Comparison of ENCODE assay signal across 8 cellular contexts in the genomic region with DNA sequence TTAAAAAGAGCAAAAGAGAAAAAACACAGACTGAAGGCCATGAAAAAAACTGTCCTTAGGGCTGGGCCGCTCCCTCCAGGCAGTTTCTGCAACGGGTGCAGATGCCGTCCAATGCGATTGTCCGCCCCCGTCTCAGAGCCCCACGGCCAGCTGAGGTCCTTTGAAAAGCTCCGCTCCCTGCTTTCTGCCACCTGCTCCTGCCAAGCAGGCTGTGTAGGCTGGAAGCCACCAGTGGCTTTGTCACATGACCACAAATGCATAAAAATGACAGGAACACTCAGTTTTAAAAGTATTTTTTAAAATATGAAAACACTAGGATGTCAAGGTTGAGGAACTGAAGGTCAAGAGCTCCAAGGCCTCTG.
DNase-seq lines count a peak whose midpoint lies in the region; ATAC-seq lines count a peak whose summit lies in the region.

No MANE protein-coding gene starts in this region.

- peaks cover 8% of the 10 kb centered on the region for H3K36me3 Mint-ChIP-seq in activated T-helper 17 cell treated with anti-CD3 and anti-CD28 coated beads, Interleukin-2, amount 50 U/mL, for 72 hours (ENCODE audit: low read depth)

- no peaks in the 10 kb centered on the region for H3K27me3 Mint-ChIP-seq in activated T-helper 17 cell treated with anti-CD3 and anti-CD28 coated beads, Interleukin-2, amount 50 U/mL, for 72 hours

- peaks cover 31% of the 10 kb centered on the region for H3K4me1 Mint-ChIP-seq in activated T-helper 17 cell treated with anti-CD3 and anti-CD28 coated beads, Interleukin-2, amount 50 U/mL, for 72 hours

- ATAC-seq in activated T-helper 17 cell treated with anti-CD3 and anti-CD28 coated beads, Interleukin-2, amount 50 U/mL, for 72 hours (replicated peaks): no peak
- ATAC-seq in left colon: peak; percentile 22
- ATAC-seq in GM18873 (IDR thresholded peaks at IDR 0.05; ENCODE audit: low FRiP score, unreplicated experiment): no peak
- ATAC-seq in HG02885 (IDR thresholded peaks at IDR 0.05; ENCODE audit: poor library complexity, unreplicated experiment): no peak

- intact Hi-C loops in left colon (cut with DNase I, micrococcal nuclease): no loop called here

- H3K4me3 Mint-ChIP-seq in activated T-helper 17 cell treated with anti-CD3 and anti-CD28 coated beads, Interleukin-2, amount 50 U/mL, for 72 hours: peak overlapping the region; percentile 74

- DNase-seq in NCI-H748 (lab: John Stamatoyannopoulos, UW; ENCODE audit: unreplicated experiment) (peak; percentile 68), NCI-H748 treated with DMSO at 0.1 percent for 48 hours (lab: John Stamatoyannopoulos, UW) (no peak), left colon (no peak), superior temporal gyrus (ENCODE audit: extremely low spot score) (peak; percentile 75)
- no peak for DNase-seq in activated naive CD4-positive, alpha-beta T cell treated with Interleukin-2 at 50 U/mL for 16 hours

- no peaks in the 10 kb centered on the region for H3K9me3 Mint-ChIP-seq in activated T-helper 17 cell treated with anti-CD3 and anti-CD28 coated beads, Interleukin-2, amount 50 U/mL, for 72 hours

- peak overlapping the region; percentile 97 for H3K27ac Mint-ChIP-seq in activated T-helper 17 cell treated with anti-CD3 and anti-CD28 coated beads, Interleukin-2, amount 50 U/mL, for 72 hours

Comparison
In these comparisons a context has a peak if more than half of its experiments do, and no peak if none do; other contexts are left out.
1. DNase-seq: peak in NCI-H748 (single experiment) and superior temporal gyrus (single experiment); none in NCI-H748 treated with DMSO at 0.1 percent for 48 hours (single experiment), left colon (0 of 2) and activated naive CD4-positive, alpha-beta T cell treated with Interleukin-2 at 50 U/mL for 16 hours (single experiment).